1 cellular context compared by ENCODE assay signal in genomic region chr13:97385854-97386253, GRCh38.
TF ChIP-seq lines count a peak whose summit lies in the region.

No MANE protein-coding gene starts in this region.

TF ChIP-seq in SK-N-SH, 30 proteins besides CTCF, POLR2A, EP300 and RAD21 (continued from another document):
- TF ChIP-seq REST (IDR thresholded peaks at IDR 0.05; ENCODE audit: low read depth, low read length) (no peak), ZBTB33 (IDR thresholded peaks at IDR 0.05; ENCODE audit: borderline replicate concordance, low read depth) (no peak), MAX (IDR thresholded peaks at IDR 0.05; ENCODE audit: low read depth) (no peak)
TF ChIP-seq in SK-N-SH: peak in this region for 0.
